8 cellular contexts compared by ENCODE assay signal in the genomic region with DNA sequence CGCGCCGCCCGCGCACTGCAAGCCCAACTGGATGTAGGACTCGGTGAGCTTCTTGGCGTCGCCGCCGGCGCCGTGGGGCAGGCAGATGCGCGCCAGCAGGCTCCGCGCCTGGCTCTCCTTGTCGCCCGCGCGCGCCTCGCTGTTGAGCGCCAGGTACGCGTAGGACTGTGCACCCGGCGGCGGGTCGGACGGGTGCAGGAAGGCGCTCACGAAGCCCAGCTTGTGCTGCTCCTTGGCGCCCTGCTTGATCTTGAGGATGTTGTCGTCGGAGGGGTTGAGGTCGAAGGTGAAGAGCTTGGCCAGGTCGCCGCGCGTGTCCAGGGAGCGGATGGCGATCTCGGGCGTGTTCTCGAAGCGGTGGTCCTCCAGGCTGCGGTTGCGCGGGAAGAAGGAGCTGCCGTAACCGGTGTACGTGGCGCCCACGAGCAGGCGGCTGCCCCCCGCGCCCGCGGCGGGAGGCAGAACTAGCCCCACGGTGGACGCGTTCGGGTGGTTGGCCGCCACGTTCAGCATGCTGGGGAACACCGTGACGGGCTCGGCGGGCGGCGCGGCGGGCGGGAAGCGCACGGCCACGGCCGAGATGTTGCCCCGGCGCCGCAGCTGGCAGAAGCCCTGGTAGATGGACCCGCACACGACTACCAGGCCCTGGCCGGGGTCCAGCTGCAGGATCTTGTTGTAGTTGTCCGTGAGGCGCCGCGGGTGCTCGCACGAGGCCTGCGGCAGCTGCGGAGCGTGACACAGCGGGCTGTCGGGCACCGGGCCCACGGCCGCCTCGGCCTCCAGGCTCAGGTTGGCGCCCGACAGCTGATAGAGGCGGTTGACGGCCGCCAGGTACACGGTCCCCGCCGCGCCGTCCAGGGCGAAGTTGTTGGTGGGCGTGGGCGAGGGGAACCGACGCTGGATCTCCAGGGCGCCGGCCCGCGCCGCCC. TPM values are rescaled to one million over a fixed set of nuclear protein-coding genes. Genes with fewer than 3 reads are reported as not detected.
DNase-seq lines count a peak whose midpoint lies in the region; ATAC-seq, FAIRE-seq and TF ChIP-seq lines count a peak whose summit lies in the region.

No MANE protein-coding gene starts in this region.

- peaks cover 38% of the 10 kb centered on the region for H3K79me2 ChIP-seq in PC-9 (ENCODE audit: low read depth)

- H3K27ac ChIP-seq in A549 (peak overlapping the region; percentile 86 to 97), PC-9 (no peak overlapping the region), heart left ventricle (peak overlapping the region; percentile 78 to 97 (median 92)), prostate gland (peak overlapping the region; percentile 63 to 72)

- H3K4me3 Mint-ChIP-seq in activated naive CD8-positive, alpha-beta T cell, result peak overlapping the region; percentile 94

- intact Hi-C loops in PC-9 (cut with micrococcal nuclease; ENCODE audit: unreplicated experiment) (no loop called here), heart left ventricle (cut with DNase I) (loop anchor here in 9 of 10 donors (1.0 to 5.0 kb wide), 4 partner anchors 20 to 115 kb away; no protein-coding TSS in a partner anchor), prostate gland (cut with DNase I) (no loop called here)

- peaks cover 10% of the 10 kb centered on the region for H3K27me3 Mint-ChIP-seq in activated naive CD8-positive, alpha-beta T cell

- H3F3A ChIP-seq in PC-9 (ENCODE audit: insufficient read depth, low read depth), result peaks cover 20% of the 10 kb centered on the region; the same call in 1 of the 2 replicates

- H3K36me3 Mint-ChIP-seq in activated naive CD8-positive, alpha-beta T cell, result no peaks in the 10 kb centered on the region

- peak overlapping the region; percentile 76 for H3K27ac Mint-ChIP-seq in activated naive CD8-positive, alpha-beta T cell

- CTCF ChIA-PET in A549 (lab: Yijun Ruan, JAX), result interaction anchor here (1.2 to 1.8 kb wide), 6 partner anchors 10 to 219 kb away, joined by 3 to 13 read pairs (median 6); no protein-coding TSS in a partner anchor
- CTCF ChIA-PET in PC-9 (lab: Charles Lee), result interaction anchor here (0.6 to 1.8 kb wide), 4 partner anchors 21 to 506 kb away, joined by 3 to 8 read pairs (median 3); no protein-coding TSS in a partner anchor

- peak; percentile 30 to 53 for ATAC-seq in A549
- ATAC-seq in heart left ventricle, result peak in 2 of 4 donors; percentile 1 to 5
- no peak for ATAC-seq in GM19397 (IDR thresholded peaks at IDR 0.05; ENCODE audit: unreplicated experiment)

- no CpG with 5 or more reads among the region's 120 CpGs for WGBS in A549 (ENCODE audit: missing lambda C conversion rate)
- WGBS in heart left ventricle, 4 donors, result 1 to 2% (median 1%) methylated on average over 41 to 120 of the region's 120 CpGs; no CpG with 5 or more reads in 1 of the 4 donors
- WGBS in prostate gland, result under 1% methylated on average over 68 of the region's 120 CpGs

- no peaks in the 10 kb centered on the region for H3K36me3 ChIP-seq in PC-9 (ENCODE audit: low read depth)
- peaks cover 0 to 14% (median 0%) of the 10 kb centered on the region in 9 donors for H3K36me3 ChIP-seq in heart left ventricle
- no peaks in the 10 kb centered on the region for H3K36me3 ChIP-seq in prostate gland

- POLR2A ChIA-PET in A549 (lab: Yijun Ruan, JAX), result interaction anchor here (1.0 kb wide), 1 partner anchor 21 kb away, joined by 10 read pairs; no protein-coding TSS in a partner anchor
- POLR2A ChIA-PET in PC-9 (lab: Charles Lee; ENCODE audit: unreplicated experiment), result interaction anchor here (0.6 to 0.7 kb wide), 2 partner anchors 116 to 303 kb away, joined by 3 to 5 read pairs; no protein-coding TSS in a partner anchor

- H3K4me3 ChIP-seq in A549, result peak overlapping the region; percentile 89
- H3K4me3 ChIP-seq in PC-9, result peak overlapping the region; percentile 71
- peak overlapping the region; percentile 61 to 99 (median 82) for H3K4me3 ChIP-seq in heart left ventricle
- H3K4me3 ChIP-seq in prostate gland, result peak overlapping the region; percentile 45

- peak overlapping the region; percentile 88 for H2AFZ ChIP-seq in PC-9

- TF ChIP-seq POLR2A in A549 (IDR thresholded peaks at IDR 0.05; ENCODE audit: low read length), result no peak
- no peak for TF ChIP-seq POLR2A in H54 (IDR thresholded peaks at IDR 0.05; ENCODE audit: low read depth, low read length)
- TF ChIP-seq POLR2A in heart left ventricle (IDR thresholded peaks at IDR 0.05), result no peak
- TF ChIP-seq POLR2A in prostate gland (IDR thresholded peaks at IDR 0.05), result no peak

- H3K9me3 Mint-ChIP-seq in activated naive CD8-positive, alpha-beta T cell (ENCODE audit: low read depth), result no peaks in the 10 kb centered on the region

- TF ChIP-seq RAD21 in A549 (conservative IDR thresholded peaks at IDR 0.05 in 1 of 2, IDR thresholded peaks at IDR 0.05 in 1 of 2), result no peak

- H3K9me2 ChIP-seq in PC-9 (ENCODE audit: insufficient read depth), result no peaks in the 10 kb centered on the region

- peak overlapping the region; percentile 86 for H3K4me2 ChIP-seq in A549
- H3K4me2 ChIP-seq in PC-9, result peak overlapping the region; percentile 80

- H3K4me1 Mint-ChIP-seq in activated naive CD8-positive, alpha-beta T cell (ENCODE audit: low read depth), result peaks cover 5% of the 10 kb centered on the region

- peaks cover 9% of the 10 kb centered on the region; the same call in 1 of the 2 replicates for H3K27me3 ChIP-seq in PC-9 (ENCODE audit: insufficient read depth, low read depth)
- H3K27me3 ChIP-seq in heart left ventricle, result peaks cover 0 to 12% (median 3%) of the 10 kb centered on the region in 9 donors
- H3K27me3 ChIP-seq in prostate gland (replicated peaks; ENCODE audit: insufficient read depth), result no peaks in the 10 kb centered on the region

- TF ChIP-seq CTCF in A549 (IDR thresholded peaks at IDR 0.05), result no peak
- no peak for TF ChIP-seq CTCF in PC-9 (conservative IDR thresholded peaks at IDR 0.05)
- no peak for TF ChIP-seq CTCF in heart left ventricle (IDR thresholded peaks at IDR 0.05)
- TF ChIP-seq CTCF in prostate gland (IDR thresholded peaks at IDR 0.05), result peak in 1 of 4 experiments; percentile 7

- DNase-seq in A549 (ENCODE audit: low read depth in 1 of 2, low spot score in 1 of 2) (peak; percentile 36 to 61), H54 (ENCODE audit: insufficient read length, low spot score) (peak; percentile 85), PC-9 (peak in 1 of 2 experiments; percentile 51), heart left ventricle (peak in 3 of 5 donors; percentile 58 to 85 (median 77)), prostate gland (ENCODE audit: low spot score) (no peak), iPS-NIHi11 (ENCODE audit: low spot score) (no peak)

- no peaks in the 10 kb centered on the region for H3K9me3 ChIP-seq in A549
- no peaks in the 10 kb centered on the region for H3K9me3 ChIP-seq in PC-9 (ENCODE audit: insufficient read depth, low read depth)
- H3K9me3 ChIP-seq in heart left ventricle, result no peaks in the 10 kb centered on the region
- no peaks in the 10 kb centered on the region for H3K9me3 ChIP-seq in prostate gland

- TSS peak; percentile 33 for BruUV-seq in PC-9 (replicated peaks; lab: Mats Ljungman, UMichigan)

- H3K4me1 ChIP-seq in A549 (peaks cover 63% of the 10 kb centered on the region), PC-9 (replicated peaks; ENCODE audit: insufficient read depth) (peaks cover 29% of the 10 kb centered on the region), heart left ventricle (peaks cover 18 to 86% (median 64%) of the 10 kb centered on the region in 12 donors), prostate gland (replicated peaks) (no peaks in the 10 kb centered on the region)

- H4K20me1 ChIP-seq in PC-9 (ENCODE audit: insufficient read depth), result peaks cover 8% of the 10 kb centered on the region

- FAIRE-seq in A549 (lab: Jason Lieb, UNC) (no peak), H54 (lab: Jason Lieb, UNC) (no peak)

- no peak for TF ChIP-seq EP300 in A549 (IDR thresholded peaks at IDR 0.05)

TF ChIP-seq in A549, 52 proteins besides CTCF, POLR2A, EP300 and RAD21:
- TF ChIP-seq MAX (IDR thresholded peaks at IDR 0.05), result peak; percentile 49; the same call in 1 of the 2 replicates
- no peak for TF ChIP-seq NR3C1 (IDR thresholded peaks at IDR 0.05)

RNA-seq across cellular contexts. Expression of gene PLXND1, which starts 0.6 kb away (rescaled TPM):
- 26.8 and 49.3 TPM in 2 replicates for polyA plus RNA-seq in A549 (2011; rRNA removed)
- 37.6 and 41.4 TPM in 2 replicates for polyA plus RNA-seq in A549 (2012; cell fraction: cytosol; rRNA removed)
- 133 and 136 TPM in 2 replicates for polyA plus RNA-seq in A549 (2012; cell fraction: nucleus; rRNA removed)
- polyA plus RNA-seq in A549 (2017; fragmentation: RNase III; extraction: RNeasy Plus Mini Kit Qiagen cat#74134 plus additional on column Dnase treatment), result 47.2 to 72.6 TPM (median 58.6 TPM) in 3 replicates
- polyA minus RNA-seq in A549 (2011; rRNA and poly(A)+ RNA removed), result 49.8 and 54.9 TPM in 2 replicates
- 44.4 and 50.4 TPM in 2 replicates for total RNA-seq in PC-9 (2021)
- 100 to 1,000 TPM in 2 of 9 donors, 10 to 100 TPM in 7; 40.8 to 218 (median 64.9) TPM for total RNA-seq in heart left ventricle
- polyA plus RNA-seq in heart left ventricle, result 10 to 100 TPM; 66.4 to 67.3 TPM
- 10 to 100 TPM; 19.7 to 83.6 TPM for total RNA-seq in prostate gland

Comparison
In these comparisons a context has a peak if more than half of its experiments do, and no peak if none do; other contexts are left out.
1. DNase-seq: peak in A549 (2 of 2), H54 (single experiment) and heart left ventricle (3 of 5); none in prostate gland (single experiment) and iPS-NIHi11 (single experiment).
2. intact Hi-C loops: an anchor here in heart left ventricle (1.0 to 5.0 kb wide); none called in PC-9 and prostate gland.
3. Peak in every context shown above with its lines, with median percentiles within 50 percentile points of each other: H3K4me3 ChIP-seq.